Comparison of ENCODE assay signal across 15 cellular contexts in genomic region chr12:50520345-50520744, GRCh38. TPM values are rescaled to one million over a fixed set of nuclear protein-coding genes. Genes with fewer than 3 reads are reported as not detected.
A peak's percentile ranks its signal among the peaks of the same experiment; 100 is the strongest.
DNase-seq lines count a peak whose midpoint lies in the region; ATAC-seq and TF ChIP-seq lines count a peak whose summit lies in the region.
"Had no signal": no experiment of that assay in that cellular context is flagged by ENCODE, and none has a peak within 500 bp of the region (broad histone marks: within the 10 kb centered on the region; RNA-seq: fewer than 3 reads in every experiment).

No MANE protein-coding gene starts in this region.

- H3K4me1 Mint-ChIP-seq in activated CD4-positive, alpha-beta T cell treated with anti-CD3 and anti-CD28 coated beads, Interleukin-2, amount 10 ng/mL, durations not matched to agents 7 days and 5 days = peaks cover 55% of the 10 kb centered on the region
- peaks cover 41% of the 10 kb centered on the region for H3K4me1 Mint-ChIP-seq in T-helper 2 cell treated with Interferon-gamma antibody and Interleukin-4, amounts not matched to agents 5 μg/mL and 100 μg/mL, for 36 hours (ENCODE audit: low read depth)
- H3K4me1 Mint-ChIP-seq in stimulated activated memory B cell treated with anti-CD40 and anti-IgM and Interleukin-4, amounts not matched to agents 10 μg/mL and 1 μg/mL and 100 μg/mL, for 72 hours = peaks cover 39% of the 10 kb centered on the region

- DNase-seq in activated CD4-positive, alpha-beta T cell treated with anti-CD3 and anti-CD28 coated beads, Interleukin-2, amount 10 ng/mL, durations not matched to agents 7 days and 5 days = no peak
- DNase-seq in activated CD4-positive, alpha-beta T cell treated with anti-CD3 and anti-CD28 coated beads for 4 hours = no peak
- DNase-seq in T-helper 2 cell treated with Interferon-gamma antibody and Interleukin-4, amounts not matched to agents 5 μg/mL and 100 μg/mL, for 36 hours (ENCODE audit: low spot score) = no peak
- DNase-seq in SW480 (ENCODE audit: low spot score) (no peak), hepatocyte (ENCODE audit: low spot score) (no peak)
- DNase-seq: ACHN; activated CD4-positive, alpha-beta T cell treated with anti-CD3 and anti-CD28 coated beads, Interleukin-2, amount 50 U/mL, for 1 hour; EL; erythroblast; NCI-H1092; NCI-H524 treated with DMSO at 0.1 percent for 48 hours; SHP77 had no signal

- CTCF ChIA-PET in activated CD4-positive, alpha-beta T cell treated with anti-CD3 and anti-CD28 coated beads, Interleukin-2, amount 10 ng/mL, durations not matched to agents 7 days and 5 days (lab: Charles Lee) = interaction anchor here (0.5 to 7.8 kb wide), 5 partner anchors 11 to 233 kb away, joined by 3 to 77 read pairs (median 5); partner anchors contain the start of gene DIP2B

- H3K36me3 Mint-ChIP-seq in activated CD4-positive, alpha-beta T cell treated with anti-CD3 and anti-CD28 coated beads, Interleukin-2, amount 10 ng/mL, durations not matched to agents 7 days and 5 days (ENCODE audit: low read depth) = peaks cover 34% of the 10 kb centered on the region
- H3K36me3 Mint-ChIP-seq in T-helper 2 cell treated with Interferon-gamma antibody and Interleukin-4, amounts not matched to agents 5 μg/mL and 100 μg/mL, for 36 hours (ENCODE audit: low read depth) = peaks cover 16% of the 10 kb centered on the region
- H3K36me3 Mint-ChIP-seq in stimulated activated memory B cell treated with anti-CD40 and anti-IgM and Interleukin-4, amounts not matched to agents 10 μg/mL and 1 μg/mL and 100 μg/mL, for 72 hours = peaks cover 16% of the 10 kb centered on the region

- H4K20me1 ChIP-seq in hepatocyte (ENCODE audit: insufficient read depth, poor library complexity, severe bottlenecking) = peaks cover 21% of the 10 kb centered on the region

- no peaks in the 10 kb centered on the region for H3K27me3 ChIP-seq in gastroesophageal sphincter
- H3K27me3 ChIP-seq in hepatocyte = no peaks in the 10 kb centered on the region

- H3K4me2 ChIP-seq in hepatocyte = no peak overlapping the region

- peaks cover 4% of the 10 kb centered on the region for H3K9me3 Mint-ChIP-seq in activated CD4-positive, alpha-beta T cell treated with anti-CD3 and anti-CD28 coated beads, Interleukin-2, amount 10 ng/mL, durations not matched to agents 7 days and 5 days
- peaks cover 3% of the 10 kb centered on the region for H3K9me3 Mint-ChIP-seq in T-helper 2 cell treated with Interferon-gamma antibody and Interleukin-4, amounts not matched to agents 5 μg/mL and 100 μg/mL, for 36 hours
- H3K9me3 Mint-ChIP-seq in stimulated activated memory B cell treated with anti-CD40 and anti-IgM and Interleukin-4, amounts not matched to agents 10 μg/mL and 1 μg/mL and 100 μg/mL, for 72 hours = no peaks in the 10 kb centered on the region

- peak overlapping the region; percentile 91 for H3K27ac Mint-ChIP-seq in activated CD4-positive, alpha-beta T cell treated with anti-CD3 and anti-CD28 coated beads, Interleukin-2, amount 10 ng/mL, durations not matched to agents 7 days and 5 days
- H3K27ac Mint-ChIP-seq in T-helper 2 cell treated with Interferon-gamma antibody and Interleukin-4, amounts not matched to agents 5 μg/mL and 100 μg/mL, for 36 hours = peak overlapping the region; percentile 82
- H3K27ac Mint-ChIP-seq in stimulated activated memory B cell treated with anti-CD40 and anti-IgM and Interleukin-4, amounts not matched to agents 10 μg/mL and 1 μg/mL and 100 μg/mL, for 72 hours = no peak overlapping the region

- H3K79me2 ChIP-seq in hepatocyte = peaks cover 98% of the 10 kb centered on the region

- no peaks in the 10 kb centered on the region for H3K36me3 ChIP-seq in gastroesophageal sphincter
- no peaks in the 10 kb centered on the region for H3K36me3 ChIP-seq in hepatocyte (replicated peaks; ENCODE audit: insufficient read depth, low read depth)

- no peaks in the 10 kb centered on the region for H3K9me3 ChIP-seq in gastroesophageal sphincter
- H3K9me3 ChIP-seq in hepatocyte (ENCODE audit: low read depth) = no peaks in the 10 kb centered on the region

- no peak for TF ChIP-seq EP300 in gastroesophageal sphincter (IDR thresholded peaks at IDR 0.05)

- no peaks in the 10 kb centered on the region for H3K9me2 ChIP-seq in hepatocyte (replicated peaks; ENCODE audit: insufficient read depth)

- no peak for ATAC-seq in gastroesophageal sphincter
- peak; percentile 31 for ATAC-seq in stimulated activated memory B cell treated with anti-CD40 and anti-IgM and Interleukin-4, amounts not matched to agents 10 μg/mL and 1 μg/mL and 100 μg/mL, for 72 hours
- ATAC-seq in GM21723 (IDR thresholded peaks at IDR 0.05; ENCODE audit: unreplicated experiment) = no peak

- no peaks in the 10 kb centered on the region for H3K27me3 Mint-ChIP-seq in activated CD4-positive, alpha-beta T cell treated with anti-CD3 and anti-CD28 coated beads, Interleukin-2, amount 10 ng/mL, durations not matched to agents 7 days and 5 days
- no peaks in the 10 kb centered on the region for H3K27me3 Mint-ChIP-seq in T-helper 2 cell treated with Interferon-gamma antibody and Interleukin-4, amounts not matched to agents 5 μg/mL and 100 μg/mL, for 36 hours (ENCODE audit: low read depth)
- H3K27me3 Mint-ChIP-seq in stimulated activated memory B cell treated with anti-CD40 and anti-IgM and Interleukin-4, amounts not matched to agents 10 μg/mL and 1 μg/mL and 100 μg/mL, for 72 hours = no peaks in the 10 kb centered on the region

- peak overlapping the region; percentile 51 for H3K4me3 Mint-ChIP-seq in activated CD4-positive, alpha-beta T cell treated with anti-CD3 and anti-CD28 coated beads, Interleukin-2, amount 10 ng/mL, durations not matched to agents 7 days and 5 days
- peak overlapping the region; percentile 71 for H3K4me3 Mint-ChIP-seq in T-helper 2 cell treated with Interferon-gamma antibody and Interleukin-4, amounts not matched to agents 5 μg/mL and 100 μg/mL, for 36 hours
- H3K4me3 Mint-ChIP-seq in stimulated activated memory B cell treated with anti-CD40 and anti-IgM and Interleukin-4, amounts not matched to agents 10 μg/mL and 1 μg/mL and 100 μg/mL, for 72 hours = peak overlapping the region; percentile 49

- H3K4me3 ChIP-seq in gastroesophageal sphincter (no peak overlapping the region), hepatocyte (no peak overlapping the region)

- 20 to 21% methylated on average over 1 of the region's 1 CpG for WGBS in gastroesophageal sphincter (ENCODE audit: low coverage in 1 of 2), 2 donors
- 80% methylated on average over 1 of the region's 1 CpG for WGBS in hepatocyte (ENCODE audit: low lambda C conversion rate, missing lambda C conversion rate)

- no peak for TF ChIP-seq CTCF in gastroesophageal sphincter (IDR thresholded peaks at IDR 0.05)
- no peak for TF ChIP-seq CTCF in hepatocyte (IDR thresholded peaks at IDR 0.05; ENCODE audit: poor library complexity)

- TF ChIP-seq POLR2A in gastroesophageal sphincter (IDR thresholded peaks at IDR 0.05) = no peak

- no peak overlapping the region for H2AFZ ChIP-seq in hepatocyte

- H3K27ac ChIP-seq in gastroesophageal sphincter (peak overlapping the region in 3 of 4 donors; percentile 73 to 78 (median 74)), hepatocyte (no peak overlapping the region)

- POLR2A ChIA-PET in activated CD4-positive, alpha-beta T cell treated with anti-CD3 and anti-CD28 coated beads, Interleukin-2, amount 10 ng/mL, durations not matched to agents 7 days and 5 days (lab: Charles Lee) = no interaction called here

- peaks cover 0 to 47% (median 12%) of the 10 kb centered on the region in 3 donors for H3K4me1 ChIP-seq in gastroesophageal sphincter
- no peaks in the 10 kb centered on the region for H3K4me1 ChIP-seq in hepatocyte (ENCODE audit: insufficient read depth)

RNA-seq across cellular contexts. Expression of gene DIP2B, which starts 15.6 kb away (rescaled TPM):
- 10 to 100 TPM; 28.9 to 30.4 TPM for total RNA-seq in activated CD4-positive, alpha-beta T cell treated with anti-CD3 and anti-CD28 coated beads, Interleukin-2, amount 10 ng/mL, durations not matched to agents 7 days and 5 days
- total RNA-seq in gastroesophageal sphincter = 10 to 100 TPM; 19.8 to 25.9 (median 23.8) TPM
- 31.8 TPM in 2 replicates for total RNA-seq in hepatocyte
- 10.5 and 14.7 TPM in 2 replicates for polyA plus RNA-seq in hepatocyte
